8 cellular contexts compared by ENCODE assay signal in genomic region chr2:136384541-136385303, GRCh38.
A peak's percentile ranks its signal among the peaks of the same experiment; 100 is the strongest.
DNase-seq lines count a peak whose midpoint lies in the region; ATAC-seq and TF ChIP-seq lines count a peak whose summit lies in the region.

No MANE protein-coding gene starts in this region.

- H3K27me3 ChIP-seq in SJCRH30: no peaks in the 10 kb centered on the region

- H3K4me1 Mint-ChIP-seq in stimulated activated effector memory CD8-positive, alpha-beta T cell treated with anti-CD3 and anti-CD28 coated beads, Interleukin-12 subunit alpha, Interleukin-12 subunit beta, amount 100 ng/mL, for 72 hours: peaks cover 45% of the 10 kb centered on the region

- peak; percentile 53 for ATAC-seq in stimulated activated effector memory CD8-positive, alpha-beta T cell treated with anti-CD3 and anti-CD28 coated beads, Interleukin-12 subunit alpha, Interleukin-12 subunit beta, amount 100 ng/mL, for 72 hours

- H3K27ac ChIP-seq in SJCRH30: peak overlapping the region; percentile 76

- H3K36me3 ChIP-seq in SJCRH30: no peaks in the 10 kb centered on the region

- H3K9me3 Mint-ChIP-seq in stimulated activated effector memory CD8-positive, alpha-beta T cell treated with anti-CD3 and anti-CD28 coated beads, Interleukin-12 subunit alpha, Interleukin-12 subunit beta, amount 100 ng/mL, for 72 hours: no peaks in the 10 kb centered on the region

- peak overlapping the region; percentile 9 for H3K4me3 Mint-ChIP-seq in stimulated activated effector memory CD8-positive, alpha-beta T cell treated with anti-CD3 and anti-CD28 coated beads, Interleukin-12 subunit alpha, Interleukin-12 subunit beta, amount 100 ng/mL, for 72 hours

- in situ Hi-C loops in astrocyte of the cerebellum (cut with HindIII; ENCODE audit: low sequenced_read_pairs): no loop called here

- H3K9me3 ChIP-seq in SJCRH30 (replicated peaks): no peaks in the 10 kb centered on the region

- peak overlapping the region; percentile 49 for H3K27ac Mint-ChIP-seq in stimulated activated effector memory CD8-positive, alpha-beta T cell treated with anti-CD3 and anti-CD28 coated beads, Interleukin-12 subunit alpha, Interleukin-12 subunit beta, amount 100 ng/mL, for 72 hours

- DNase-seq in GM12865 (ENCODE audit: low read depth) (peak; percentile 73), H4 (ENCODE audit: low spot score) (peak; percentile 51), LNCaP clone FGC (ENCODE audit: low read depth) (peak; percentile 44), SJCRH30 (peak; percentile 78 to 94), astrocyte of the cerebellum (ENCODE audit: low read depth) (no peak), islet precursor cell (peak; percentile 65), germinal center (ENCODE audit: low spot score) (no peak)
- no peak for DNase-seq in stimulated activated effector memory CD8-positive, alpha-beta T cell treated with anti-CD3 and anti-CD28 coated beads, Interleukin-12 subunit alpha, Interleukin-12 subunit beta, amount 100 ng/mL, for 72 hours (ENCODE audit: low spot score in 2 of 2)

- no peaks in the 10 kb centered on the region for H3K36me3 Mint-ChIP-seq in stimulated activated effector memory CD8-positive, alpha-beta T cell treated with anti-CD3 and anti-CD28 coated beads, Interleukin-12 subunit alpha, Interleukin-12 subunit beta, amount 100 ng/mL, for 72 hours

- H3K4me1 ChIP-seq in SJCRH30: peaks cover 44% of the 10 kb centered on the region

- H3K4me3 ChIP-seq in GM12865 (ENCODE audit: low read depth, low read length) (no peak overlapping the region), LNCaP clone FGC (ENCODE audit: low read depth, low read length) (no peak overlapping the region), SJCRH30 (no peak overlapping the region), astrocyte of the cerebellum (ENCODE audit: low read depth, low read length) (no peak overlapping the region)

- TF ChIP-seq CTCF in GM12865 (IDR thresholded peaks at IDR 0.05; ENCODE audit: insufficient read depth, low read depth, low read length, missing control alignments) (peak; percentile 76), LNCaP clone FGC (IDR thresholded peaks at IDR 0.05; ENCODE audit: control insufficient read depth, extremely low read depth, insufficient read depth) (peak; percentile 86), astrocyte of the cerebellum (IDR thresholded peaks at IDR 0.05; ENCODE audit: low read depth, low read length, missing control alignments) (peak; percentile 61)

Comparison
In these comparisons a context has a peak if more than half of its experiments do, and no peak if none do; other contexts are left out.
1. DNase-seq: peak in GM12865 (single experiment), H4 (single experiment), LNCaP clone FGC (single experiment), SJCRH30 (2 of 2) and islet precursor cell (single experiment); none in astrocyte of the cerebellum (single experiment), stimulated activated effector memory CD8-positive, alpha-beta T cell treated with anti-CD3 and anti-CD28 coated beads, Interleukin-12 subunit alpha, Interleukin-12 subunit beta, amount 100 ng/mL, for 72 hours (0 of 2) and germinal center (single experiment).
2. Peak in every context shown above with its lines, with median percentiles within 50 percentile points of each other: CTCF ChIP-seq.